8 cellular contexts compared by ENCODE assay signal in genomic region chr1:154419620-154420020, GRCh38. TPM values are rescaled to one million over a fixed set of nuclear protein-coding genes. Genes with fewer than 3 reads are reported as not detected.
A peak's percentile ranks its signal among the peaks of the same experiment; 100 is the strongest.
DNase-seq lines count a peak whose midpoint lies in the region; ATAC-seq and TF ChIP-seq lines count a peak whose summit lies in the region.

No MANE protein-coding gene starts in this region.

- no peaks in the 10 kb centered on the region for H4K20me1 ChIP-seq in HCT116 (ENCODE audit: insufficient read depth)

- POLR2A ChIA-PET in HCT116 (lab: Charles Lee) = interaction anchor here (2.5 kb wide), 1 partner anchor 7 kb away, joined by 7 read pairs; no protein-coding TSS in a partner anchor

- peak overlapping the region in 1 of 2 experiments; percentile 4; a peak in 1 of 4 replicates for H3K4me3 ChIP-seq in HCT116 (replicated peaks in 1 of 2; ENCODE audit: low read depth in 1 of 2, low read length in 2 of 2)
- H3K4me3 ChIP-seq in effector memory CD4-positive, alpha-beta T cell (ENCODE audit: insufficient read depth, low read depth, low read length, poor library complexity, severe bottlenecking) = peak overlapping the region; percentile 20
- no peak overlapping the region for H3K4me3 ChIP-seq in mucosa of stomach (ENCODE audit: low read length)
- H3K4me3 ChIP-seq in vagina = peak overlapping the region; percentile 3 to 25

- ATAC-seq in HCT116 (no peak), GM21717 (IDR thresholded peaks at IDR 0.05; ENCODE audit: unreplicated experiment) (no peak), GM19452 (IDR thresholded peaks at IDR 0.05; ENCODE audit: unreplicated experiment) (no peak)

- peak overlapping the region; percentile 36; the same call in 1 of the 2 replicates for H3K27ac ChIP-seq in HCT116 (ENCODE audit: low read depth, low read length)
- peak overlapping the region; percentile 72 for H3K27ac ChIP-seq in effector memory CD4-positive, alpha-beta T cell (ENCODE audit: insufficient read depth, low read length, poor library complexity, severe bottlenecking)
- peak overlapping the region; percentile 98 for H3K27ac ChIP-seq in vagina

- H3K36me3 ChIP-seq in HCT116 (ENCODE audit: control insufficient read depth in 1 of 2, insufficient read depth in 2 of 2, low read length in 2 of 2) (no peaks in the 10 kb centered on the region), mucosa of stomach (ENCODE audit: control insufficient read depth, insufficient read depth, low read length) (peaks cover 4% of the 10 kb centered on the region), vagina (no peaks in the 10 kb centered on the region)
- H3K36me3 ChIP-seq in effector memory CD4-positive, alpha-beta T cell (ENCODE audit: control insufficient read depth, insufficient read depth, low read length) = peaks cover 3% of the 10 kb centered on the region

- H3K4me1 ChIP-seq in HCT116 (ENCODE audit: control insufficient read depth in 1 of 2, insufficient read depth in 2 of 2, low read length in 2 of 2) (peaks cover 62 to 79% of the 10 kb centered on the region in 2 experiments), mucosa of stomach (ENCODE audit: control insufficient read depth, insufficient read depth, low read length) (peaks cover 77% of the 10 kb centered on the region), vagina (peaks cover 92% of the 10 kb centered on the region)
- H3K4me1 ChIP-seq in effector memory CD4-positive, alpha-beta T cell (ENCODE audit: control insufficient read depth, insufficient read depth, low read length, poor library complexity, severe bottlenecking) = peaks cover 72% of the 10 kb centered on the region

- CTCF ChIA-PET in HCT116 (lab: Charles Lee) = interaction anchor here (1.3 to 2.1 kb wide), 2 partner anchors 13 to 22 kb away, joined by 4 to 9 read pairs; no protein-coding TSS in a partner anchor

- BruUV-seq in HCT116 (replicated peaks; lab: Mats Ljungman, UMichigan) = no TSS peak

- H2AFZ ChIP-seq in HCT116 (ENCODE audit: low read depth, low read length, poor library complexity, severe bottlenecking) = no peak overlapping the region

- no peaks in the 10 kb centered on the region for H3K9me3 Mint-ChIP-seq in T-helper 1 cell treated with Interleukin-12 subunit alpha and Interleukin-12 subunit beta and Interleukin-4 antibody, amounts not matched to agents 30 μg/mL and 1 μg/mL, for 36 hours

- H3K27me3 Mint-ChIP-seq in T-helper 1 cell treated with Interleukin-12 subunit alpha and Interleukin-12 subunit beta and Interleukin-4 antibody, amounts not matched to agents 30 μg/mL and 1 μg/mL, for 36 hours (ENCODE audit: low read depth) = no peaks in the 10 kb centered on the region

- no peak for TF ChIP-seq RAD21 in HCT116 (IDR thresholded peaks at IDR 0.05; ENCODE audit: low read depth)

- DNase-seq in HCT116 (ENCODE audit: low read depth, low spot score) = no peak
- DNase-seq in effector memory CD4-positive, alpha-beta T cell = no peak
- DNase-seq in vagina (ENCODE audit: extremely low spot score in 2 of 2) = peak in 1 of 2 donors; percentile 97
- DNase-seq in islet precursor cell = no peak

- intact Hi-C loops in HCT116 (cut with micrococcal nuclease) (loop anchor here (2.0 kb wide), 1 partner anchor 13 kb away; no protein-coding TSS in a partner anchor), vagina (cut with DNase I) (no loop called here)

- H3K27ac Mint-ChIP-seq in T-helper 1 cell treated with Interleukin-12 subunit alpha and Interleukin-12 subunit beta and Interleukin-4 antibody, amounts not matched to agents 30 μg/mL and 1 μg/mL, for 36 hours = peak overlapping the region; percentile 68

- no peaks in the 10 kb centered on the region for H3K9me2 ChIP-seq in HCT116 (ENCODE audit: insufficient read depth)

- H3K36me3 Mint-ChIP-seq in T-helper 1 cell treated with Interleukin-12 subunit alpha and Interleukin-12 subunit beta and Interleukin-4 antibody, amounts not matched to agents 30 μg/mL and 1 μg/mL, for 36 hours (ENCODE audit: low read depth) = no peaks in the 10 kb centered on the region

- no peaks in the 10 kb centered on the region for H3K79me2 ChIP-seq in HCT116 (ENCODE audit: insufficient read depth, low read length)

- no peaks in the 10 kb centered on the region for H3K27me3 ChIP-seq in HCT116 (ENCODE audit: insufficient read depth, low read length)
- no peaks in the 10 kb centered on the region for H3K27me3 ChIP-seq in effector memory CD4-positive, alpha-beta T cell (replicated peaks; ENCODE audit: control insufficient read depth, insufficient read depth, low read length, poor library complexity, severe bottlenecking)
- no peaks in the 10 kb centered on the region for H3K27me3 ChIP-seq in mucosa of stomach (ENCODE audit: control insufficient read depth, insufficient read depth, low read length)
- H3K27me3 ChIP-seq in vagina = no peaks in the 10 kb centered on the region

- H3K9ac ChIP-seq in HCT116 (ENCODE audit: low read length) (peak overlapping the region; percentile 57), mucosa of stomach (ENCODE audit: low read length) (peak overlapping the region; percentile 60)

- peaks cover 27% of the 10 kb centered on the region for H3K4me1 Mint-ChIP-seq in T-helper 1 cell treated with Interleukin-12 subunit alpha and Interleukin-12 subunit beta and Interleukin-4 antibody, amounts not matched to agents 30 μg/mL and 1 μg/mL, for 36 hours (ENCODE audit: low read depth)

- TF ChIP-seq CTCF in HCT116 (IDR thresholded peaks at IDR 0.05 in 2 of 3, conservative IDR thresholded peaks at IDR 0.05 in 1 of 3; ENCODE audit: borderline replicate concordance in 1 of 3, insufficient read depth in 1 of 3, low read depth in 2 of 3, low read length in 2 of 3) (no peak), vagina (IDR thresholded peaks at IDR 0.05) (no peak)

- RAD21 ChIA-PET in HCT116 (lab: Charles Lee; ENCODE audit: low non-redundant PET in 1 of 2, low total read pairs in 2 of 2, uncharacterized antibody in 2 of 2, unreplicated experiment in 2 of 2) = interaction anchor here in 1 of 2 experiments (0.8 kb wide), 1 partner anchor 13 kb away, joined by 3 read pairs; no protein-coding TSS in a partner anchor

- H3K9me3 ChIP-seq in HCT116 (ENCODE audit: control insufficient read depth in 1 of 2, insufficient read depth in 1 of 2, low read depth in 1 of 2, low read length in 2 of 2) = no peaks in the 10 kb centered on the region
- H3K9me3 ChIP-seq in effector memory CD4-positive, alpha-beta T cell (ENCODE audit: control insufficient read depth, low read length) = no peaks in the 10 kb centered on the region
- H3K9me3 ChIP-seq in mucosa of stomach (ENCODE audit: control insufficient read depth, low read length) = no peaks in the 10 kb centered on the region
- H3K9me3 ChIP-seq in vagina = no peaks in the 10 kb centered on the region

- peak overlapping the region; percentile 78 for H3K4me2 ChIP-seq in HCT116 (ENCODE audit: low read length)

- no peak for TF ChIP-seq POLR2A in HCT116 (IDR thresholded peaks at IDR 0.05; ENCODE audit: borderline replicate concordance, extremely low read depth, insufficient read depth, insufficient read length)
- TF ChIP-seq POLR2A in vagina (IDR thresholded peaks at IDR 0.05) = no peak

- peak overlapping the region; percentile 57 for H3K4me3 Mint-ChIP-seq in T-helper 1 cell treated with Interleukin-12 subunit alpha and Interleukin-12 subunit beta and Interleukin-4 antibody, amounts not matched to agents 30 μg/mL and 1 μg/mL, for 36 hours

TF ChIP-seq in HCT116, 20 proteins besides CTCF, POLR2A, EP300 and RAD21 (continues in another document):
- TF ChIP-seq SRF (IDR thresholded peaks at IDR 0.05; ENCODE audit: low read depth) (no peak), EGR1 (IDR thresholded peaks at IDR 0.05; ENCODE audit: low read depth) (no peak), TCF7L2 (IDR thresholded peaks at IDR 0.05; ENCODE audit: borderline replicate concordance, extremely low read depth, insufficient read depth, insufficient read length) (no peak), ATF3 (IDR thresholded peaks at IDR 0.05) (no peak), POLR2AphosphoS5 (IDR thresholded peaks at IDR 0.05; ENCODE audit: low read depth, low read length) (no peak), ZNF274 (IDR thresholded peaks at IDR 0.05; ENCODE audit: low read depth, low read length) (no peak), ELF1 (IDR thresholded peaks at IDR 0.05; ENCODE audit: borderline replicate concordance, low read depth) (no peak), ZBTB33 (IDR thresholded peaks at IDR 0.05; ENCODE audit: extremely low read depth, insufficient replicate concordance, low read length) (no peak), FOSL1 (IDR thresholded peaks at IDR 0.05; ENCODE audit: low read depth) (no peak), EZH2phosphoT487 (IDR thresholded peaks at IDR 0.05; ENCODE audit: borderline replicate concordance) (no peak), SP1 (IDR thresholded peaks at IDR 0.05; ENCODE audit: low read depth) (no peak), EZH2 (IDR thresholded peaks at IDR 0.05) (no peak), SIN3A (IDR thresholded peaks at IDR 0.05; ENCODE audit: low read depth) (no peak), JUND (IDR thresholded peaks at IDR 0.05) (no peak), CBX3 (IDR thresholded peaks at IDR 0.05; ENCODE audit: low read depth) (no peak), CEBPB (IDR thresholded peaks at IDR 0.05; ENCODE audit: low read depth) (no peak), YY1 (IDR thresholded peaks at IDR 0.05; ENCODE audit: extremely low read depth, insufficient replicate concordance, low read depth, low read length) (no peak)
- TF ChIP-seq, protein P1, sequence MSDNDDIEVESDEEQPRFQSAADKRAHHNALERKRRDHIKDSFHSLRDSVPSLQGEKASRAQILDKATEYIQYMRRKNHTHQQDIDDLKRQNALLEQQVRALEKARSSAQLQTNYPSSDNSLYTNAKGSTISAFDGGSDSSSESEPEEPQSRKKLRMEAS (IDR thresholded peaks at IDR 0.05) = no peak

RNA-seq across cellular contexts. Expression of gene IL6R, which starts 14.5 kb away (rescaled TPM):
- 6.8 TPM for total RNA-seq in HCT116 (2021; ENCODE audit: unreplicated experiment)
- polyA plus RNA-seq in HCT116 (2012) = 2.6 and 2.9 TPM in 2 replicates
- 50.8 TPM for total RNA-seq in vagina

Comparison
In these comparisons a context has a peak if more than half of its experiments do, and no peak if none do; other contexts are left out.
1. H3K27ac ChIP-seq: peak in every context shown above with its lines; median percentile 98 in vagina; 72 in effector memory CD4-positive, alpha-beta T cell; 36 in HCT116.